16 cellular contexts compared by ENCODE assay signal in genomic region chr6:71965404-71965803, GRCh38.
DNase-seq lines count a peak whose midpoint lies in the region; ATAC-seq and TF ChIP-seq lines count a peak whose summit lies in the region.
"Had no signal": no experiment of that assay in that cellular context is flagged by ENCODE, and none has a peak within 500 bp of the region (broad histone marks: within the 10 kb centered on the region; RNA-seq: fewer than 3 reads in every experiment).

No MANE protein-coding gene starts in this region.

- H3K4me1 ChIP-seq in BE2C (no peaks in the 10 kb centered on the region), prostate gland (replicated peaks) (no peaks in the 10 kb centered on the region)
- H3K4me1 ChIP-seq: psoas muscle, upper lobe of left lung had no signal

- TF ChIP-seq POLR2A in prostate gland (IDR thresholded peaks at IDR 0.05): no peak

- no peaks in the 10 kb centered on the region; the same call in 1 of the 2 replicates for H3K27me3 ChIP-seq in BE2C
- no peaks in the 10 kb centered on the region for H3K27me3 ChIP-seq in H7 (ENCODE audit: control insufficient read depth, insufficient read depth, low read length)
- H3K27me3 ChIP-seq in prostate gland (replicated peaks; ENCODE audit: insufficient read depth): no peaks in the 10 kb centered on the region
- H3K27me3 ChIP-seq: upper lobe of left lung had no signal

- H3K36me3 ChIP-seq in BE2C (no peaks in the 10 kb centered on the region), H7 (replicated peaks; ENCODE audit: control insufficient read depth, insufficient read depth, low read length) (no peaks in the 10 kb centered on the region), prostate gland (no peaks in the 10 kb centered on the region)
- H3K36me3 ChIP-seq: upper lobe of left lung had no signal

- H3K27ac ChIP-seq in prostate gland: no peak overlapping the region
- H3K27ac ChIP-seq: psoas muscle, upper lobe of left lung had no signal

- peak; percentile 68 for ATAC-seq in GM18909 (IDR thresholded peaks at IDR 0.05; ENCODE audit: poor library complexity, unreplicated experiment)
- ATAC-seq: HepG2, psoas muscle had no signal

- TF ChIP-seq CTCF in BE2C (IDR thresholded peaks at IDR 0.05; ENCODE audit: low read depth, low read length): no peak
- no peak for TF ChIP-seq CTCF in GM10248 (IDR thresholded peaks at IDR 0.05; ENCODE audit: control extremely low read depth, extremely low read depth, low read depth, missing control alignments)
- TF ChIP-seq CTCF in prostate gland (IDR thresholded peaks at IDR 0.05): no peak

- CTCF ChIA-PET in GM10248 (lab: Yijun Ruan, JAX): interaction anchor here (1.3 kb wide), 1 partner anchor 14 kb away, joined by 4 read pairs; no protein-coding TSS in a partner anchor

- POLR2A ChIA-PET in GM10248 (lab: Yijun Ruan, JAX): no interaction called here

- WGBS in prostate gland: 75% methylated on average over 7 of the region's 7 CpGs

- H3K4me3 ChIP-seq in BE2C (ENCODE audit: low read depth, low read length) (no peak overlapping the region), H7 (ENCODE audit: insufficient read depth, low read depth, low read length) (no peak overlapping the region), prostate gland (no peak overlapping the region)
- H3K4me3 ChIP-seq: psoas muscle, upper lobe of left lung had no signal

- intact Hi-C loops in prostate gland (cut with DNase I): no loop called here

- DNase-seq in BE2C: peak; percentile 11
- peak; percentile 72 for DNase-seq in NCI-H1105 treated with DMSO at 0.1 percent for 48 hours (lab: John Stamatoyannopoulos, UW)
- peak; percentile 32 for DNase-seq in cerebellum (ENCODE audit: low spot score)
- no peak for DNase-seq in H7
- DNase-seq in GM10248 (ENCODE audit: extremely low spot score): no peak
- DNase-seq in prostate gland (ENCODE audit: low spot score): no peak
- no peak for DNase-seq in DMS114 treated with DMSO at 0.1 percent for 48 hours (lab: John Stamatoyannopoulos, UW; ENCODE audit: unreplicated experiment)
- DNase-seq: activated CD4-positive, CD25-positive, alpha-beta regulatory T cell; DND-41; kidney; NCI-H1092 treated with DMSO at 0.1 percent for 48 hours; psoas muscle; stimulated activated CD8-positive, alpha-beta memory T cell treated with anti-CD3 and anti-CD28 coated beads, Interleukin-4, amount 100 ng/mL, for 48 hours; upper lobe of left lung had no signal

- no peaks in the 10 kb centered on the region for H3K9me3 ChIP-seq in BE2C
- H3K9me3 ChIP-seq in prostate gland: no peaks in the 10 kb centered on the region
- H3K9me3 ChIP-seq: psoas muscle, upper lobe of left lung had no signal

Comparison
In these comparisons a context has a peak if more than half of its experiments do, and no peak if none do; other contexts are left out.
1. DNase-seq: peak in BE2C (single experiment), NCI-H1105 treated with DMSO at 0.1 percent for 48 hours (single experiment) and cerebellum (single experiment); none in H7 (single experiment), GM10248 (single experiment), prostate gland (single experiment) and DMS114 treated with DMSO at 0.1 percent for 48 hours (single experiment).